18 cellular contexts compared by ENCODE assay signal in the genomic region with DNA sequence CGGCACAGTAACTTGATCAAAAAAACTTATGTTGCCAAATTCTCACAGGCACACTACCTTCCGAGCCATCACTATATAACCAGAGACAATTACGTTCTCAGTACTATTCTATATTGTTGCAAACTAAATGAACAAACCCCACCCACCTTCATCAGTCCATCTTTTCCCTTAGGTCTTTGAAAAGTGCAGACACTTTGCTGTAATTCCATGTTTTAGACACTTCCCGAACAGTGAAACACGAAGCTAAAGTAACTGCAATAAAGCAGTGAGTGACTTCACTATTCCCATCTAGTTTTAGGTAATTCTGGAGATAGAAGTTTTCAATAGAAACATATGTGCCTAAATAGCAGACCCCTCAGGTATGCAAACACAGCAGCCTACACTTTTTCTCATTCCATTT. TPM values are rescaled to one million over a fixed set of nuclear protein-coding genes. Genes with fewer than 3 reads are reported as not detected.
DNase-seq lines count a peak whose midpoint lies in the region; ATAC-seq, FAIRE-seq and TF ChIP-seq lines count a peak whose summit lies in the region.
"Had no signal": no experiment of that assay in that cellular context is flagged by ENCODE, and none has a peak within 500 bp of the region (broad histone marks: within the 10 kb centered on the region; RNA-seq: fewer than 3 reads in every experiment).

No MANE protein-coding gene starts in this region.

- no peaks in the 10 kb centered on the region for H3K27me3 Mint-ChIP-seq in stimulated activated naive CD8-positive, alpha-beta T cell treated with anti-CD3 and anti-CD28 coated beads, Interleukin-15, Interleukin-2, amounts not matched to agents 100 ng/mL and 50 ng/mL, for 24 hours
- no peaks in the 10 kb centered on the region for H3K27me3 Mint-ChIP-seq in activated T-helper 17 cell treated with anti-CD3 and anti-CD28 coated beads, Interleukin-2, amount 50 U/mL, for 72 hours
- H3K27me3 Mint-ChIP-seq in mesothelial cell of epicardium (ENCODE audit: low read depth) = no peaks in the 10 kb centered on the region
- H3K27me3 Mint-ChIP-seq: activated B cell treated with CpG ODN at 0.5 μM for 24 hours had no signal

- no peaks in the 10 kb centered on the region for H3K9me3 Mint-ChIP-seq in stimulated activated naive CD8-positive, alpha-beta T cell treated with anti-CD3 and anti-CD28 coated beads, Interleukin-15, Interleukin-2, amounts not matched to agents 100 ng/mL and 50 ng/mL, for 24 hours
- H3K9me3 Mint-ChIP-seq in activated T-helper 17 cell treated with anti-CD3 and anti-CD28 coated beads, Interleukin-2, amount 50 U/mL, for 72 hours = no peaks in the 10 kb centered on the region
- no peaks in the 10 kb centered on the region for H3K9me3 Mint-ChIP-seq in mesothelial cell of epicardium
- H3K9me3 Mint-ChIP-seq: activated B cell treated with CpG ODN at 0.5 μM for 24 hours had no signal

- no peak for DNase-seq in stimulated activated naive CD8-positive, alpha-beta T cell treated with anti-CD3 and anti-CD28 coated beads, Interleukin-15, Interleukin-2, amounts not matched to agents 100 U/mL and 50 U/mL, for 24 hours
- DNase-seq in mesothelial cell of epicardium (ENCODE audit: low spot score in 2 of 2, unreplicated experiment in 2 of 2) (no peak), GM12892 (ENCODE audit: insufficient read length) (no peak), GM10266 (ENCODE audit: extremely low spot score) (no peak), NCI-H1092 (lab: John Stamatoyannopoulos, UW) (no peak)
- DNase-seq: activated B cell treated with CpG ODN at 0.5 μM for 24 hours, Caco-2, dorsolateral prefrontal cortex, erythroblast, KBM-7, NCI-H1092 treated with DMSO at 0.1 percent for 48 hours, NCI-H2081, NCI-H526 treated with DMSO at 0.1 percent for 48 hours, SHP77, sigmoid colon had no signal

- H3K27ac Mint-ChIP-seq in stimulated activated naive CD8-positive, alpha-beta T cell treated with anti-CD3 and anti-CD28 coated beads, Interleukin-15, Interleukin-2, amounts not matched to agents 100 ng/mL and 50 ng/mL, for 24 hours = peak overlapping the region; percentile 47
- peak overlapping the region; percentile 65 for H3K27ac Mint-ChIP-seq in activated T-helper 17 cell treated with anti-CD3 and anti-CD28 coated beads, Interleukin-2, amount 50 U/mL, for 72 hours
- peak overlapping the region; percentile 22 for H3K27ac Mint-ChIP-seq in mesothelial cell of epicardium
- H3K27ac Mint-ChIP-seq: activated B cell treated with CpG ODN at 0.5 μM for 24 hours had no signal

- H3K4me3 Mint-ChIP-seq in stimulated activated naive CD8-positive, alpha-beta T cell treated with anti-CD3 and anti-CD28 coated beads, Interleukin-15, Interleukin-2, amounts not matched to agents 100 ng/mL and 50 ng/mL, for 24 hours = peak overlapping the region; percentile 55
- H3K4me3 Mint-ChIP-seq in activated T-helper 17 cell treated with anti-CD3 and anti-CD28 coated beads, Interleukin-2, amount 50 U/mL, for 72 hours = peak overlapping the region; percentile 91
- no peak overlapping the region for H3K4me3 Mint-ChIP-seq in mesothelial cell of epicardium
- H3K4me3 Mint-ChIP-seq: activated B cell treated with CpG ODN at 0.5 μM for 24 hours had no signal

- peaks cover 100% of the 10 kb centered on the region for H3K4me1 Mint-ChIP-seq in stimulated activated naive CD8-positive, alpha-beta T cell treated with anti-CD3 and anti-CD28 coated beads, Interleukin-15, Interleukin-2, amounts not matched to agents 100 ng/mL and 50 ng/mL, for 24 hours (ENCODE audit: low read depth)
- H3K4me1 Mint-ChIP-seq in activated T-helper 17 cell treated with anti-CD3 and anti-CD28 coated beads, Interleukin-2, amount 50 U/mL, for 72 hours = peaks cover 76% of the 10 kb centered on the region
- peaks cover 69% of the 10 kb centered on the region for H3K4me1 Mint-ChIP-seq in mesothelial cell of epicardium

- H3K36me3 Mint-ChIP-seq in stimulated activated naive CD8-positive, alpha-beta T cell treated with anti-CD3 and anti-CD28 coated beads, Interleukin-15, Interleukin-2, amounts not matched to agents 100 ng/mL and 50 ng/mL, for 24 hours (ENCODE audit: low read depth) = peaks cover 100% of the 10 kb centered on the region
- peaks cover 100% of the 10 kb centered on the region for H3K36me3 Mint-ChIP-seq in activated T-helper 17 cell treated with anti-CD3 and anti-CD28 coated beads, Interleukin-2, amount 50 U/mL, for 72 hours (ENCODE audit: low read depth)
- H3K36me3 Mint-ChIP-seq in mesothelial cell of epicardium = peaks cover 70% of the 10 kb centered on the region

- no peak for FAIRE-seq in GM12892 (lab: Jason Lieb, UNC)

- no peak for TF ChIP-seq POLR2A in GM12892 (IDR thresholded peaks at IDR 0.05; ENCODE audit: low read depth, low read length)

- ATAC-seq in stimulated activated naive CD8-positive, alpha-beta T cell treated with anti-CD3 and anti-CD28 coated beads, Interleukin-15, Interleukin-2, amounts not matched to agents 100 U/mL and 50 U/mL, for 24 hours = no peak
- ATAC-seq in activated T-helper 17 cell treated with anti-CD3 and anti-CD28 coated beads, Interleukin-2, amount 50 U/mL, for 72 hours (replicated peaks) = no peak
- ATAC-seq: gastroesophageal sphincter had no signal

- no peak for TF ChIP-seq CTCF in mesothelial cell of epicardium (IDR thresholded peaks at IDR 0.05; ENCODE audit: unreplicated experiment)
- TF ChIP-seq CTCF in GM10266 (IDR thresholded peaks at IDR 0.05; ENCODE audit: control insufficient read depth, insufficient read depth, low read depth, missing control alignments) = no peak

RNA-seq across cellular contexts. Expression of a gene that starts 7.7 kb away (rescaled TPM):
- 100 to 1,000 TPM; 228 to 318 TPM for total RNA-seq in activated T-helper 17 cell treated with anti-CD3 and anti-CD28 coated beads, Interleukin-2, amount 50 U/mL, for 72 hours
- total RNA-seq in mesothelial cell of epicardium = 783 to 793 TPM (median 785 TPM) in 3 replicates
- polyA plus RNA-seq in GM12892 (2012; ENCODE audit: missing spikeins) = 233 TPM
